ENCODE assay signal across 8 cellular contexts in the genomic region with DNA sequence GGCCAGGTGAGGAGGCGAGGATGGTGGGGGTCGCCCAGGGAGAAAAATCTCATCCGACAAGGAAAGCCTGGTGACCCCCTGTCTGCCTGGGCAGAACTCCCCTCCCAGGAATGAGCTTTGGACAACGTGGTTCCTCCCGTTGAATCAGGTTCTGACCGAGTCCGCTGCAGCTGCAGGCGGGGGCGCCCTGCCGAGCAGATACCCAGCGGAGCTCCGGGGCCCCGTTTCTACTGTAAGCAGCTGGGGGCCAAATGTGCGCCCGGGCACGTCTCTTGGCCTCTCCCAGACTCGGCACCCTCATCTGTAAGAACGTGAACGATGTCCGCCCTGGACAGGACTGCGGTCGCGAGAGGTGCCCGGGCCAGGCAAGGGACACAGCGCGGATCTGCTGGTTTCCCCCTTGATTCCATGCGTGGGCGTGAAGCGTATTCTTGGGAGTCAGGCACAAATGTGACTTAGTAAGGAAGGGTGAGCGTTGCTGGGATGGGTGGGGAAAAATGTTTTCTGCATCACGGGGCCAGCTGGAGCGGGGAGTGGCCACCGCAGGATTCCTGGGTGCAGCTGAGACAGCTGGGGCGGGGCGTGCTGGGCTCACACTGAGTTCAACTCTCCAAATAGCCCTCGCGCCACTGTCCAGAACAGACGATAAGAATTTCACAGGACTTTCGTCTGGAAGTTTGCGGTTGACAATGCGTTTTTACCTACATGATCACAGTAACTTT. TPM values are rescaled to one million over a fixed set of nuclear protein-coding genes. Genes with fewer than 3 reads are reported as not detected.
A peak's percentile ranks its signal among the peaks of the same experiment; 100 is the strongest.
DNase-seq lines count a peak whose midpoint lies in the region; ATAC-seq and TF ChIP-seq lines count a peak whose summit lies in the region.

No MANE protein-coding gene starts in this region.

- H3K27ac ChIP-seq in gastroesophageal sphincter, result peak overlapping the region; percentile 81 to 94 (median 92)

- no peaks in the 10 kb centered on the region for H3K36me3 ChIP-seq in gastroesophageal sphincter

- H3K27ac Mint-ChIP-seq in osteocyte (ENCODE audit: unreplicated experiment), result peak overlapping the region; percentile 78
- H3K27ac Mint-ChIP-seq in activated CD4-positive, alpha-beta T cell treated with anti-CD3 and anti-CD28 coated beads, Interleukin-2, amount 10 ng/mL, durations not matched to agents 7 days and 5 days, result no peak overlapping the region

- POLR2A ChIA-PET in activated CD4-positive, alpha-beta T cell treated with anti-CD3 and anti-CD28 coated beads, Interleukin-2, amount 10 ng/mL, durations not matched to agents 7 days and 5 days (lab: Charles Lee), result no interaction called here

- DNase-seq in ELF-1 (ENCODE audit: low read depth, low spot score) (peak; percentile 57), osteocyte (ENCODE audit: extremely low spot score, unreplicated experiment) (no peak), SIG-M5 (lab: John Stamatoyannopoulos, UW) (no peak), NCI-H1092 treated with DMSO at 0.1 percent for 48 hours (lab: John Stamatoyannopoulos, UW) (no peak)
- DNase-seq in activated CD4-positive, alpha-beta T cell treated with anti-CD3 and anti-CD28 coated beads, Interleukin-2, amount 10 ng/mL, durations not matched to agents 7 days and 5 days, result no peak
- no peak for DNase-seq in stimulated activated CD4-positive, alpha-beta T cell treated with anti-CD3 and anti-CD28 coated beads, Interleukin-4, amount 100 ng/mL, for 24 hours

- peak overlapping the region; percentile 81 for H3K4me3 Mint-ChIP-seq in osteocyte (ENCODE audit: unreplicated experiment)
- H3K4me3 Mint-ChIP-seq in activated CD4-positive, alpha-beta T cell treated with anti-CD3 and anti-CD28 coated beads, Interleukin-2, amount 10 ng/mL, durations not matched to agents 7 days and 5 days, result no peak overlapping the region

- peak overlapping the region; percentile 44 to 58 for H3K4me3 ChIP-seq in gastroesophageal sphincter

- no peaks in the 10 kb centered on the region for H3K27me3 ChIP-seq in gastroesophageal sphincter

- peaks cover 21% of the 10 kb centered on the region for H3K4me1 Mint-ChIP-seq in osteocyte (ENCODE audit: unreplicated experiment)
- H3K4me1 Mint-ChIP-seq in activated CD4-positive, alpha-beta T cell treated with anti-CD3 and anti-CD28 coated beads, Interleukin-2, amount 10 ng/mL, durations not matched to agents 7 days and 5 days, result peaks cover 3% of the 10 kb centered on the region

- peaks cover 0 to 26% (median 13%) of the 10 kb centered on the region in 3 donors for H3K4me1 ChIP-seq in gastroesophageal sphincter

- WGBS in gastroesophageal sphincter (ENCODE audit: low coverage in 1 of 2), 2 donors, result 0% methylated on average over 4 to 16 of the region's 41 CpGs

- TF ChIP-seq CTCF in gastroesophageal sphincter (IDR thresholded peaks at IDR 0.05) (no peak), osteocyte (IDR thresholded peaks at IDR 0.05) (no peak)

- H3K9me3 Mint-ChIP-seq in osteocyte (ENCODE audit: unreplicated experiment), result no peaks in the 10 kb centered on the region
- no peaks in the 10 kb centered on the region for H3K9me3 Mint-ChIP-seq in activated CD4-positive, alpha-beta T cell treated with anti-CD3 and anti-CD28 coated beads, Interleukin-2, amount 10 ng/mL, durations not matched to agents 7 days and 5 days

- CTCF ChIA-PET in activated CD4-positive, alpha-beta T cell treated with anti-CD3 and anti-CD28 coated beads, Interleukin-2, amount 10 ng/mL, durations not matched to agents 7 days and 5 days (lab: Charles Lee), result interaction anchor here (1.2 to 2.1 kb wide), 2 partner anchors 16 to 35 kb away, joined by 3 to 5 read pairs; no protein-coding TSS in a partner anchor

- no peaks in the 10 kb centered on the region for H3K27me3 Mint-ChIP-seq in osteocyte (ENCODE audit: unreplicated experiment)
- H3K27me3 Mint-ChIP-seq in activated CD4-positive, alpha-beta T cell treated with anti-CD3 and anti-CD28 coated beads, Interleukin-2, amount 10 ng/mL, durations not matched to agents 7 days and 5 days, result peaks cover 37% of the 10 kb centered on the region

- no peaks in the 10 kb centered on the region for H3K9me3 ChIP-seq in gastroesophageal sphincter

- no peak for TF ChIP-seq EP300 in gastroesophageal sphincter (IDR thresholded peaks at IDR 0.05)

- H3K36me3 Mint-ChIP-seq in osteocyte (ENCODE audit: unreplicated experiment), result no peaks in the 10 kb centered on the region
- H3K36me3 Mint-ChIP-seq in activated CD4-positive, alpha-beta T cell treated with anti-CD3 and anti-CD28 coated beads, Interleukin-2, amount 10 ng/mL, durations not matched to agents 7 days and 5 days (ENCODE audit: low read depth), result no peaks in the 10 kb centered on the region

- peak; percentile 57 to 63 for TF ChIP-seq POLR2A in gastroesophageal sphincter (IDR thresholded peaks at IDR 0.05)

- peak; percentile 84 for ATAC-seq in SK-N-SH treated with all-trans-retinoic acid at 6 μM for 48 hours
- peak; percentile 97 for ATAC-seq in gastroesophageal sphincter

TF ChIP-seq in SK-N-SH treated with all-trans-retinoic acid at 6 μM for 48 hours, 23 proteins besides CTCF, POLR2A, EP300 and RAD21:
- no peak for TF ChIP-seq ESRRG (CRISPR knock-in tag; IDR thresholded peaks at IDR 0.05)
- TF ChIP-seq CSDC2 (CRISPR knock-in tag; IDR thresholded peaks at IDR 0.05), result no peak
- TF ChIP-seq SNAI2 (CRISPR knock-in tag; IDR thresholded peaks at IDR 0.05), result no peak
- no peak for TF ChIP-seq ISL1 (CRISPR knock-in tag; IDR thresholded peaks at IDR 0.05)
- no peak for TF ChIP-seq BACH2 (CRISPR knock-in tag; IDR thresholded peaks at IDR 0.05; ENCODE audit: borderline replicate concordance)
- no peak for TF ChIP-seq ARNTL (CRISPR knock-in tag; IDR thresholded peaks at IDR 0.05; ENCODE audit: borderline replicate concordance, low read depth)
- no peak for TF ChIP-seq ZNF70 (CRISPR knock-in tag; IDR thresholded peaks at IDR 0.05)
- TF ChIP-seq TCF4 (CRISPR knock-in tag; IDR thresholded peaks at IDR 0.05; ENCODE audit: borderline replicate concordance), result no peak

RNA-seq across cellular contexts. Expression of a gene that starts 20.2 kb away (rescaled TPM):
- total RNA-seq in gastroesophageal sphincter (100 to 1,000 TPM; 398 to 983 (median 654) TPM), osteocyte (116 and 118 TPM in 2 replicates)
- 1 to 10 TPM in 1 of 2 experiments, under 1 TPM in 1; 0.69 to 1.2 TPM for total RNA-seq in activated CD4-positive, alpha-beta T cell treated with anti-CD3 and anti-CD28 coated beads, Interleukin-2, amount 10 ng/mL, durations not matched to agents 7 days and 5 days

RNA-seq across cellular contexts. Expression of a gene that starts 33.7 kb away (rescaled TPM):
- total RNA-seq in gastroesophageal sphincter (1 to 10 TPM in 1 of 4 donors, under 1 TPM in 2, not detected in 1; 0.31 to 5.1 (median 0.59) TPM), osteocyte (not detected in 2 replicates)
- total RNA-seq in activated CD4-positive, alpha-beta T cell treated with anti-CD3 and anti-CD28 coated beads, Interleukin-2, amount 10 ng/mL, durations not matched to agents 7 days and 5 days, result not detected

Comparison
In these comparisons a context has a peak if more than half of its experiments do, and no peak if none do; other contexts are left out.
1. RNA of a gene that starts 20.2 kb away (total RNA-seq): 398 to 983 TPM in gastroesophageal sphincter and 116 to 118 TPM in osteocyte; 0.69 to 1.2 TPM in activated CD4-positive, alpha-beta T cell treated with anti-CD3 and anti-CD28 coated beads, Interleukin-2, amount 10 ng/mL, durations not matched to agents 7 days and 5 days; every median in the first group is over 10 times any median in the second.